29 cellular contexts compared by ENCODE assay signal in genomic region chr2:132519566-132519965, GRCh38.
"Had no signal": no experiment of that assay in that cellular context is flagged by ENCODE, and none has a peak within 500 bp of the region (broad histone marks: within the 10 kb centered on the region; RNA-seq: fewer than 3 reads in every experiment).

No MANE protein-coding gene starts in this region.

- H3K36me3 ChIP-seq: brain microvascular endothelial cell, heart left ventricle, pancreas, right atrium auricular region, uterus had no signal

- H3K4me1 ChIP-seq: heart left ventricle, right atrium auricular region, uterus had no signal

- DNase-seq: activated CD4-positive, alpha-beta memory T cell treated with anti-CD3 and anti-CD28 coated beads, Interleukin-2, amount 10 ng/mL, durations not matched to agents 7 days and 5 days; activated CD4-positive, alpha-beta T cell treated with anti-CD3 and anti-CD28 coated beads for 1 hour; activated CD4-positive, alpha-beta T cell treated with anti-CD3 and anti-CD28 coated beads, Interleukin-2, amount 10 ng/mL, durations not matched to agents 7 days and 5 days; activated CD8-positive, alpha-beta memory T cell treated with anti-CD3 and anti-CD28 coated beads, Interleukin-2, amount 50 U/mL, for 48 hours; activated gamma-delta T cell treated with Interleukin-2 at 50 U/mL for 16 hours; activated naive CD4-positive, alpha-beta T cell treated with anti-CD3 and anti-CD28 coated beads, Interleukin-2, amount 50 U/mL, for 16 hours; activated T-cell treated with anti-CD3 and anti-CD28 coated beads, Interleukin-2, amount 50 U/mL, for 24 hours; amniotic stem cell; brain microvascular endothelial cell; foreskin fibroblast; heart left ventricle; hypothalamus; immature natural killer cell; kidney; left colon; naive thymus-derived CD8-positive, alpha-beta T cell; nucleus accumbens; pancreas; stimulated activated CD4-positive, alpha-beta T cell treated with anti-CD3 and anti-CD28 coated beads, Interleukin-1b, Interleukin-23, amount 100 ng/mL, for 48 hours; stimulated activated CD4-positive, alpha-beta T cell treated with anti-CD3 and anti-CD28 coated beads, Interleukin-4, amount 100 ng/mL, for 4 hours; stimulated activated CD8-positive, alpha-beta memory T cell treated with anti-CD3 and anti-CD28 coated beads, Interleukin-4, amount 100 ng/mL, for 48 hours; stimulated activated naive CD8-positive, alpha-beta T cell treated with anti-CD3 and anti-CD28 coated beads, Interleukin-15, amount 100 ng/mL, for 72 hours; substantia nigra; T1000; uterus had no signal

- H3K4me2 ChIP-seq: smooth muscle cell had no signal

- H3K27me3 ChIP-seq: brain microvascular endothelial cell, pancreas, right atrium auricular region, uterus had no signal

- H3K27ac ChIP-seq: brain microvascular endothelial cell, heart left ventricle, pancreas, right atrium auricular region, uterus had no signal

- H3K4me3 ChIP-seq: heart left ventricle, pancreas, right atrium auricular region, smooth muscle cell, uterus had no signal

- ATAC-seq: heart left ventricle; left colon; naive thymus-derived CD8-positive, alpha-beta T cell; pancreas; stimulated activated memory B cell treated with anti-CD40 and anti-IgM and Interleukin-4, amounts not matched to agents 10 μg/mL and 1 μg/mL and 100 μg/mL, for 72 hours; stimulated activated naive CD8-positive, alpha-beta T cell treated with anti-CD3 and anti-CD28 coated beads, Interleukin-15, amount 100 ng/mL, for 72 hours; WTC11 had no signal

- H3K9me3 ChIP-seq: heart left ventricle, pancreas, right atrium auricular region, uterus had no signal
